ENCODE assay signal across 1 cellular context in genomic region chr4:2102045-2102883, GRCh38.
TF ChIP-seq lines count a peak whose summit lies in the region.

No MANE protein-coding gene starts in this region.

TF ChIP-seq in GM23338, 12 proteins besides CTCF, POLR2A, EP300 and RAD21 (continued from another document):
- no peak for TF ChIP-seq ZNF462 (CRISPR knock-in tag; IDR thresholded peaks at IDR 0.05)
- no peak for TF ChIP-seq REST (IDR thresholded peaks at IDR 0.05; ENCODE audit: unreplicated experiment)
